Comparison of ENCODE assay signal across 1 cellular context in the genomic region with DNA sequence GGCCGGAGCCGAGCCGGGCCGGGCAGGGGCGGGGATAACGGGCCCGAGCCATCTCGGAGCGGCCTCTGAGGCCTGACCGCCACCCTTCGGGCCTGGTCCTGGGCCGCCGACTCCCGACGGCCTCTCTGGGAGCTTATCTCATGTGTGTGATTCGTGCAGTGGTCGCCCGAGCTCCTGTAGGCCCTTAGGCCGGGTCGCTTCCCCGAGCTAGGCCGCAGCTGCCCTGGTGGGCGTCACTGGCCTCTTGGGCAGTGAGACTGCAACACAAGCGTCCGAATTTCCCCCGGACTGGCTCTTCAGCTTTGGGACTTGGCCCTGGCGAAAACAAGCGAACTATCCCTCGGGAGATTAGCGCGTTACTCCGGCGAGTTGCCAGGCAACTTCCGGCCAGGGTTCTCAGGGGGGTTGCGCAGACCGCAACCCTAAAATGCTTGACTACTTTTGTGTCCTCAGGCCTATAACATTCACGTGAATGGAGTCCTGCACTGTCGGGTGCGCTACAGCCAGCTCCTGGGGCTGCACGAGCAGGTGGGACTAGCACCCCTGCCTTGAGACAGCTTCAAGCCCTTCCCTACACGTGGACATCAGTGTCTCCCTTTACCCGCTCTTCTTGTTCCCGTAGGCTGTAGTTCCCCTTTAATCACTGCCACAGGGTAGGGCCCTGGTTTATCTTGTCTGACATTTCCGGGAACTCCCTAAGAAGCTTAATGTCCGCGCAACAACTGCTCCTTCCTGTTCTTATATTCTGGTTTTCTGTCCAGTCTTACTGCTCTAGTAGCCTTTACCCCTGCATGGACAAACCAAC.
TF ChIP-seq lines count a peak whose summit lies in the region.

No MANE protein-coding gene starts in this region.

TF ChIP-seq in HepG2, 621 proteins besides CTCF, POLR2A, EP300 and RAD21 (continued from another document and continues in another):
- no peak for TF ChIP-seq RARA (CRISPR knock-in tag; IDR thresholded peaks at IDR 0.05)
- TF ChIP-seq FOXO1 (CRISPR knock-in tag; IDR thresholded peaks at IDR 0.05): no peak
- TF ChIP-seq, protein P1, sequence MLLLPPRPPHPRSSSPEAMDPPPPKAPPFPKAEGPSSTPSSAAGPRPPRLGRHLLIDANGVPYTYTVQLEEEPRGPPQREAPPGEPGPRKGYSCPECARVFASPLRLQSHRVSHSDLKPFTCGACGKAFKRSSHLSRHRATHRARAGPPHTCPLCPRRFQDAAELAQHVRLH (CRISPR knock-in tag; IDR thresholded peaks at IDR 0.05; ENCODE audit: borderline replicate concordance, low read depth): no peak; the same call in 1 of the 2 replicates
- no peak for TF ChIP-seq MIER3 (CRISPR knock-in tag; IDR thresholded peaks at IDR 0.05; ENCODE audit: borderline replicate concordance)
- TF ChIP-seq, protein P2, sequence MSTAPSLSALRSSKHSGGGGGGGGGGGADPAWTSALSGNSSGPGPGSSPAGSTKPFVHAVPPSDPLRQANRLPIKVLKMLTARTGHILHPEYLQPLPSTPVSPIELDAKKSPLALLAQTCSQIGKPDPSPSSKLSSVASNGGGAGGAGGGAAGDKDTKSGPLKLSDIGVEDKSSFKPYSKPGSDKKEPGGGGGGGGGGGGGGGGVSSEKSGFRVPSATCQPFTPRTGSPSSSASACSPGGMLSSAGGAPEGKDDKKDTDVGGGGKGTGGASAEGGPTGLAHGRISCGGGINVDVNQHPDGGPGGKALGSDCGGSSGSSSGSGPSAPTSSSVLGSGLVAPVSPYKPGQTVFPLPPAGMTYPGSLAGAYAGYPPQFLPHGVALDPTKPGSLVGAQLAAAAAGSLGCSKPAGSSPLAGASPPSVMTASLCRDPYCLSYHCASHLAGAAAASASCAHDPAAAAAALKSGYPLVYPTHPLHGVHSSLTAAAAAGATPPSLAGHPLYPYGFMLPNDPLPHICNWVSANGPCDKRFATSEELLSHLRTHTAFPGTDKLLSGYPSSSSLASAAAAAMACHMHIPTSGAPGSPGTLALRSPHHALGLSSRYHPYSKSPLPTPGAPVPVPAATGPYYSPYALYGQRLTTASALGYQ (CRISPR knock-in tag; IDR thresholded peaks at IDR 0.05): no peak
- no peak for TF ChIP-seq ZNF564 (CRISPR knock-in tag; IDR thresholded peaks at IDR 0.05)
- no peak for TF ChIP-seq KMT2B (CRISPR knock-in tag; IDR thresholded peaks at IDR 0.05)
- no peak for TF ChIP-seq NCOA2 (CRISPR knock-in tag; IDR thresholded peaks at IDR 0.05)
- TF ChIP-seq ZNF333 (CRISPR knock-in tag; IDR thresholded peaks at IDR 0.05; ENCODE audit: borderline replicate concordance): no peak; the same call in 1 of the 2 replicates
- TF ChIP-seq, protein P3, sequence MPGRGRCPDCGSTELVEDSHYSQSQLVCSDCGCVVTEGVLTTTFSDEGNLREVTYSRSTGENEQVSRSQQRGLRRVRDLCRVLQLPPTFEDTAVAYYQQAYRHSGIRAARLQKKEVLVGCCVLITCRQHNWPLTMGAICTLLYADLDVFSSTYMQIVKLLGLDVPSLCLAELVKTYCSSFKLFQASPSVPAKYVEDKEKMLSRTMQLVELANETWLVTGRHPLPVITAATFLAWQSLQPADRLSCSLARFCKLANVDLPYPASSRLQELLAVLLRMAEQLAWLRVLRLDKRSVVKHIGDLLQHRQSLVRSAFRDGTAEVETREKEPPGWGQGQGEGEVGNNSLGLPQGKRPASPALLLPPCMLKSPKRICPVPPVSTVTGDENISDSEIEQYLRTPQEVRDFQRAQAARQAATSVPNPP (CRISPR knock-in tag; IDR thresholded peaks at IDR 0.05): no peak
- TF ChIP-seq, protein P4, sequence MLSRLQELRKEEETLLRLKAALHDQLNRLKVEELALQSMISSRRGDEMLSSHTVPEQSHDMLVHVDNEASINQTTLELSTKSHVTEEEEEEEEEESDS (CRISPR knock-in tag; IDR thresholded peaks at IDR 0.05; ENCODE audit: borderline replicate concordance): 0 out of 2 replicates have a peak, but pooled peaks have one; percentile 5
- TF ChIP-seq PHF8 (CRISPR knock-in tag; IDR thresholded peaks at IDR 0.05): peak; percentile 5
- TF ChIP-seq SP140L (CRISPR knock-in tag; IDR thresholded peaks at IDR 0.05; ENCODE audit: borderline replicate concordance): no peak
- TF ChIP-seq ZNF501 (CRISPR knock-in tag; IDR thresholded peaks at IDR 0.05): peak; percentile 9; the same call in 1 of the 2 replicates
- TF ChIP-seq HNRNPUL1 (IDR thresholded peaks at IDR 0.05; ENCODE audit: low read depth, low read length): no peak
- no peak for TF ChIP-seq DMAP1 (CRISPR knock-in tag; IDR thresholded peaks at IDR 0.05)
- TF ChIP-seq NFYC (CRISPR knock-in tag; IDR thresholded peaks at IDR 0.05): no peak
- TF ChIP-seq REPIN1 (CRISPR knock-in tag; IDR thresholded peaks at IDR 0.05; ENCODE audit: borderline replicate concordance, low read depth): no peak
- TF ChIP-seq SRSF4 (IDR thresholded peaks at IDR 0.05; ENCODE audit: low read depth, low read length, poor library complexity, severe bottlenecking): no peak
- no peak for TF ChIP-seq GATAD1 (CRISPR knock-in tag; IDR thresholded peaks at IDR 0.05)
- no peak for TF ChIP-seq SNAI1 (CRISPR knock-in tag; IDR thresholded peaks at IDR 0.05; ENCODE audit: borderline replicate concordance)
- no peak for TF ChIP-seq PHF5A (CRISPR knock-in tag; IDR thresholded peaks at IDR 0.05; ENCODE audit: low read depth, unreplicated experiment)
- no peak for TF ChIP-seq ZNF431 (CRISPR knock-in tag; IDR thresholded peaks at IDR 0.05; ENCODE audit: borderline replicate concordance, low read depth)
- TF ChIP-seq MBNL3 (CRISPR knock-in tag; conservative IDR thresholded peaks at IDR 0.05): no peak
- TF ChIP-seq, protein P5, sequence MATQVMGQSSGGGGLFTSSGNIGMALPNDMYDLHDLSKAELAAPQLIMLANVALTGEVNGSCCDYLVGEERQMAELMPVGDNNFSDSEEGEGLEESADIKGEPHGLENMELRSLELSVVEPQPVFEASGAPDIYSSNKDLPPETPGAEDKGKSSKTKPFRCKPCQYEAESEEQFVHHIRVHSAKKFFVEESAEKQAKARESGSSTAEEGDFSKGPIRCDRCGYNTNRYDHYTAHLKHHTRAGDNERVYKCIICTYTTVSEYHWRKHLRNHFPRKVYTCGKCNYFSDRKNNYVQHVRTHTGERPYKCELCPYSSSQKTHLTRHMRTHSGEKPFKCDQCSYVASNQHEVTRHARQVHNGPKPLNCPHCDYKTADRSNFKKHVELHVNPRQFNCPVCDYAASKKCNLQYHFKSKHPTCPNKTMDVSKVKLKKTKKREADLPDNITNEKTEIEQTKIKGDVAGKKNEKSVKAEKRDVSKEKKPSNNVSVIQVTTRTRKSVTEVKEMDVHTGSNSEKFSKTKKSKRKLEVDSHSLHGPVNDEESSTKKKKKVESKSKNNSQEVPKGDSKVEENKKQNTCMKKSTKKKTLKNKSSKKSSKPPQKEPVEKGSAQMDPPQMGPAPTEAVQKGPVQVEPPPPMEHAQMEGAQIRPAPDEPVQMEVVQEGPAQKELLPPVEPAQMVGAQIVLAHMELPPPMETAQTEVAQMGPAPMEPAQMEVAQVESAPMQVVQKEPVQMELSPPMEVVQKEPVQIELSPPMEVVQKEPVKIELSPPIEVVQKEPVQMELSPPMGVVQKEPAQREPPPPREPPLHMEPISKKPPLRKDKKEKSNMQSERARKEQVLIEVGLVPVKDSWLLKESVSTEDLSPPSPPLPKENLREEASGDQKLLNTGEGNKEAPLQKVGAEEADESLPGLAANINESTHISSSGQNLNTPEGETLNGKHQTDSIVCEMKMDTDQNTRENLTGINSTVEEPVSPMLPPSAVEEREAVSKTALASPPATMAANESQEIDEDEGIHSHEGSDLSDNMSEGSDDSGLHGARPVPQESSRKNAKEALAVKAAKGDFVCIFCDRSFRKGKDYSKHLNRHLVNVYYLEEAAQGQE (IDR thresholded peaks at IDR 0.05; ENCODE audit: borderline replicate concordance in 1 of 2, low read depth in 1 of 2, low read length in 2 of 2): no peak
- TF ChIP-seq, protein P6, sequence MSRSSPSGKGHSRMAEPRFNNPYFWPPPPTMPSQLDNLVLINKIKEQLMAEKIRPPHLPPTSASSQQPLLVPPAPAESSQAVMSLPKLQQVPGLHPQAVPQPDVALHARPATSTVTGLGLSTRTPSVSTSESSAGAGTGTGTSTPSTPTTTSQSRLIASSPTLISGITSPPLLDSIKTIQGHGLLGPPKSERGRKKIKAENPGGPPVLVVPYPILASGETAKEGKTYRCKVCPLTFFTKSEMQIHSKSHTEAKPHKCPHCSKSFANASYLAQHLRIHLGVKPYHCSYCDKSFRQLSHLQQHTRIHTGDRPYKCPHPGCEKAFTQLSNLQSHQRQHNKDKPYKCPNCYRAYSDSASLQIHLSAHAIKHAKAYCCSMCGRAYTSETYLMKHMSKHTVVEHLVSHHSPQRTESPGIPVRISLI (CRISPR knock-in tag; IDR thresholded peaks at IDR 0.05; ENCODE audit: borderline replicate concordance): no peak
- no peak; the same call in 1 of the 2 replicates for TF ChIP-seq BCL6 (CRISPR knock-in tag; IDR thresholded peaks at IDR 0.05)
- TF ChIP-seq KLF9 (CRISPR knock-in tag; IDR thresholded peaks at IDR 0.05; ENCODE audit: low read depth): 0 out of 2 replicates have a peak, but pooled peaks have one; percentile 1
- no peak for TF ChIP-seq ZMYM3 (CRISPR knock-in tag; IDR thresholded peaks at IDR 0.05)
- peak; percentile 6; the same call in 1 of the 2 replicates for TF ChIP-seq ZNF670 (CRISPR knock-in tag; IDR thresholded peaks at IDR 0.05; ENCODE audit: borderline replicate concordance)
- TF ChIP-seq TP53 (CRISPR knock-in tag; conservative IDR thresholded peaks at IDR 0.05): 0 out of 2 replicates have a peak, but pooled peaks have one; percentile 1
- no peak for TF ChIP-seq U2AF1 (optimal IDR thresholded peaks at IDR 0.05; ENCODE audit: low read depth, low read length)
- no peak for TF ChIP-seq ZNF232 (CRISPR knock-in tag; IDR thresholded peaks at IDR 0.05; ENCODE audit: borderline replicate concordance)
- TF ChIP-seq, protein P7, sequence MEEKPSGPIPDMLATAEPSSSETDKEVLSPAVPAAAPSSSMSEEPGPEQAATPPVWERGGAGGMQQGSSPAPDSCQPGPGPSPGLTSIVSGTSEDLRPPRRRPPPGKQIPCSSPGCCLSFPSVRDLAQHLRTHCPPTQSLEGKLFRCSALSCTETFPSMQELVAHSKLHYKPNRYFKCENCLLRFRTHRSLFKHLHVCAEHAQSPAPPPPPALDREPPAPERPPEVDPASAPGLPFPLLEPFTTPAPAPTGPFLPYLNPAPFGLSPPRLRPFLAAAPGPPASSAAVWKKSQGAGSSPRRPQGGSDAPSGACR (CRISPR knock-in tag; IDR thresholded peaks at IDR 0.05): peak; percentile 4; the same call in 1 of the 2 replicates
- TF ChIP-seq GATAD2A (CRISPR knock-in tag; IDR thresholded peaks at IDR 0.05): no peak; the same call in 1 of the 2 replicates
- TF ChIP-seq BRD4 (CRISPR knock-in tag; IDR thresholded peaks at IDR 0.05): no peak
- TF ChIP-seq ZNF44 (CRISPR knock-in tag; IDR thresholded peaks at IDR 0.05): no peak
- TF ChIP-seq, protein P8, sequence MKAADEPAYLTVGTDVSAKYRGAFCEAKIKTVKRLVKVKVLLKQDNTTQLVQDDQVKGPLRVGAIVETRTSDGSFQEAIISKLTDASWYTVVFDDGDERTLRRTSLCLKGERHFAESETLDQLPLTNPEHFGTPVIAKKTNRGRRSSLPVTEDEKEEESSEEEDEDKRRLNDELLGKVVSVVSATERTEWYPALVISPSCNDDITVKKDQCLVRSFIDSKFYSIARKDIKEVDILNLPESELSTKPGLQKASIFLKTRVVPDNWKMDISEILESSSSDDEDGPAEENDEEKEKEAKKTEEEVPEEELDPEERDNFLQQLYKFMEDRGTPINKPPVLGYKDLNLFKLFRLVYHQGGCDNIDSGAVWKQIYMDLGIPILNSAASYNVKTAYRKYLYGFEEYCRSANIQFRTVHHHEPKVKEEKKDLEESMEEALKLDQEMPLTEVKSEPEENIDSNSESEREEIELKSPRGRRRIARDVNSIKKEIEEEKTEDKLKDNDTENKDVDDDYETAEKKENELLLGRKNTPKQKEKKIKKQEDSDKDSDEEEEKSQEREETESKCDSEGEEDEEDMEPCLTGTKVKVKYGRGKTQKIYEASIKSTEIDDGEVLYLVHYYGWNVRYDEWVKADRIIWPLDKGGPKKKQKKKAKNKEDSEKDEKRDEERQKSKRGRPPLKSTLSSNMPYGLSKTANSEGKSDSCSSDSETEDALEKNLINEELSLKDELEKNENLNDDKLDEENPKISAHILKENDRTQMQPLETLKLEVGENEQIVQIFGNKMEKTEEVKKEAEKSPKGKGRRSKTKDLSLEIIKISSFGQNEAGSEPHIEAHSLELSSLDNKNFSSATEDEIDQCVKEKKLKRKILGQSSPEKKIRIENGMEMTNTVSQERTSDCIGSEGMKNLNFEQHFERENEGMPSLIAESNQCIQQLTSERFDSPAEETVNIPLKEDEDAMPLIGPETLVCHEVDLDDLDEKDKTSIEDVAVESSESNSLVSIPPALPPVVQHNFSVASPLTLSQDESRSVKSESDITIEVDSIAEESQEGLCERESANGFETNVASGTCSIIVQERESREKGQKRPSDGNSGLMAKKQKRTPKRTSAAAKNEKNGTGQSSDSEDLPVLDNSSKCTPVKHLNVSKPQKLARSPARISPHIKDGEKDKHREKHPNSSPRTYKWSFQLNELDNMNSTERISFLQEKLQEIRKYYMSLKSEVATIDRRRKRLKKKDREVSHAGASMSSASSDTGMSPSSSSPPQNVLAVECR (CRISPR knock-in tag; IDR thresholded peaks at IDR 0.05; ENCODE audit: borderline replicate concordance): peak; percentile 10; the same call in 1 of the 2 replicates
- no peak for TF ChIP-seq NONO (IDR thresholded peaks at IDR 0.05)
- TF ChIP-seq NONO (CRISPR knock-in tag; conservative IDR thresholded peaks at IDR 0.05): no peak
- TF ChIP-seq NBN (conservative IDR thresholded peaks at IDR 0.05): no peak
- 0 out of 2 replicates have a peak, but pooled peaks have one; percentile 71 for TF ChIP-seq ZFP82 (CRISPR knock-in tag; IDR thresholded peaks at IDR 0.05; ENCODE audit: borderline replicate concordance)
- TF ChIP-seq PPARG (CRISPR knock-in tag; conservative IDR thresholded peaks at IDR 0.05): no peak
- TF ChIP-seq HDAC1 (CRISPR knock-in tag; IDR thresholded peaks at IDR 0.05): no peak
- 0 out of 2 replicates have a peak, but pooled peaks have one; percentile 23 for TF ChIP-seq PAWR (CRISPR knock-in tag; IDR thresholded peaks at IDR 0.05; ENCODE audit: borderline replicate concordance)
- TF ChIP-seq JARID2 (CRISPR knock-in tag; IDR thresholded peaks at IDR 0.05; ENCODE audit: insufficient replicate concordance): no peak
- no peak for TF ChIP-seq MTF1 (CRISPR knock-in tag; IDR thresholded peaks at IDR 0.05)
- no peak for TF ChIP-seq HOXA9 (CRISPR knock-in tag; IDR thresholded peaks at IDR 0.05; ENCODE audit: borderline replicate concordance)
- TF ChIP-seq, protein P9, sequence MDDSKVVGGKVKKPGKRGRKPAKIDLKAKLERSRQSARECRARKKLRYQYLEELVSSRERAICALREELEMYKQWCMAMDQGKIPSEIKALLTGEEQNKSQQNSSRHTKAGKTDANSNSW (CRISPR knock-in tag; IDR thresholded peaks at IDR 0.05; ENCODE audit: borderline replicate concordance): peak; percentile 59; the same call in 1 of the 2 replicates
- 0 out of 2 replicates have a peak, but pooled peaks have one; percentile 36 for TF ChIP-seq ZNF550 (CRISPR knock-in tag; IDR thresholded peaks at IDR 0.05; ENCODE audit: borderline replicate concordance)
- TF ChIP-seq ZNF224 (CRISPR knock-in tag; IDR thresholded peaks at IDR 0.05): no peak
